In genomic region chr2:8288206-8288605, GRCh38 we compare ENCODE assay signal across 34 cellular contexts.
"Had no signal": no experiment of that assay in that cellular context is flagged by ENCODE, and none has a peak within 500 bp of the region (broad histone marks: within the 10 kb centered on the region; RNA-seq: fewer than 3 reads in every experiment).

No MANE protein-coding gene starts in this region.

- H3K4me2 ChIP-seq: KMS-11 had no signal

- H3K9me3 ChIP-seq: MG63 had no signal

- H3K4me3 ChIP-seq: MG63 had no signal

- H3K36me3 ChIP-seq: MG63 had no signal

- H3K27me3 ChIP-seq: MG63 had no signal

- H3K9ac ChIP-seq: KMS-11 had no signal

- H3K27ac ChIP-seq: KMS-11 had no signal

- DNase-seq: Karpas-422, Kasumi-1, MG63, MM.1S, MV-4-11, NCI-H1048, NCI-H1092, NCI-H1092 treated with DMSO at 0.1 percent for 48 hours, NCI-H1105, NCI-H1105 treated with DMSO at 0.1 percent for 48 hours, NCI-H1417, NCI-H1417 treated with DMSO at 0.1 percent for 48 hours, NCI-H1436, NCI-H1436 treated with DMSO at 0.1 percent for 48 hours, NCI-H146, NCI-H1694, NCI-H1694 treated with DMSO at 0.1 percent for 48 hours, NCI-H187, NCI-H187 treated with DMSO at 0.1 percent for 48 hours, NCI-H1930, NCI-H2029, NCI-H2029 treated with DMSO at 0.1 percent for 48 hours, NCI-H2081, NCI-H2081 treated with DMSO at 0.1 percent for 48 hours, NCI-H2107, NCI-H2171, NCI-H2171 treated with DMSO at 0.1 percent for 48 hours, NCI-H2227 treated with DMSO at 0.1 percent for 48 hours, NCI-H226, NCI-H345, NCI-H446, NCI-H446 treated with DMSO at 0.1 percent for 48 hours, NCI-H510A had no signal
